ENCODE assay signal across 16 cellular contexts in genomic region chr2:150620371-150620770, GRCh38.
A peak's percentile ranks its signal among the peaks of the same experiment; 100 is the strongest.
DNase-seq lines count a peak whose midpoint lies in the region; ATAC-seq and TF ChIP-seq lines count a peak whose summit lies in the region.
"Had no signal": no experiment of that assay in that cellular context is flagged by ENCODE, and none has a peak within 500 bp of the region (broad histone marks: within the 10 kb centered on the region; RNA-seq: fewer than 3 reads in every experiment).

No MANE protein-coding gene starts in this region.

- no peaks in the 10 kb centered on the region for H3K27me3 ChIP-seq in heart right ventricle
- H3K27me3 ChIP-seq: upper lobe of left lung had no signal

- no peaks in the 10 kb centered on the region for H3K36me3 ChIP-seq in heart right ventricle
- H3K36me3 ChIP-seq: upper lobe of left lung had no signal

- H3K27ac Mint-ChIP-seq in neural crest cell (ENCODE audit: unreplicated experiment) = peak overlapping the region; percentile 57
- peak overlapping the region; percentile 47 for H3K27ac Mint-ChIP-seq in type B pancreatic cell
- H3K27ac Mint-ChIP-seq: T-helper 2 cell treated with Interferon-gamma antibody and Interleukin-4, amounts not matched to agents 5 μg/mL and 100 μg/mL, for 36 hours had no signal

- TF ChIP-seq CTCF in heart right ventricle (IDR thresholded peaks at IDR 0.05) (no peak), neural crest cell (conservative IDR thresholded peaks at IDR 0.05) (no peak), type B pancreatic cell (conservative IDR thresholded peaks at IDR 0.05) (no peak)

- peak overlapping the region in 6 of 10 donors; percentile 3 to 56 (median 35) for H3K27ac ChIP-seq in heart right ventricle
- H3K27ac ChIP-seq: upper lobe of left lung had no signal

- H3K36me3 Mint-ChIP-seq in neural crest cell (ENCODE audit: low read depth) (no peaks in the 10 kb centered on the region), type B pancreatic cell (no peaks in the 10 kb centered on the region)

- no peak for ATAC-seq in heart right ventricle
- ATAC-seq in left cardiac atrium = no peak

- no peak overlapping the region for H3K4me3 ChIP-seq in heart right ventricle
- H3K4me3 ChIP-seq: skin epidermis, upper lobe of left lung had no signal

- H3K4me3 Mint-ChIP-seq in neural crest cell (no peak overlapping the region), type B pancreatic cell (peak overlapping the region; percentile 27)
- H3K4me3 Mint-ChIP-seq: T-helper 2 cell treated with Interferon-gamma antibody and Interleukin-4, amounts not matched to agents 5 μg/mL and 100 μg/mL, for 36 hours had no signal

- H3K4me1 ChIP-seq in heart right ventricle = peaks cover 0 to 44% (median 26%) of the 10 kb centered on the region in 9 donors
- H3K4me1 ChIP-seq: upper lobe of left lung had no signal

- H3K27me3 Mint-ChIP-seq in neural crest cell (ENCODE audit: low read depth) (no peaks in the 10 kb centered on the region), type B pancreatic cell (no peaks in the 10 kb centered on the region)

- intact Hi-C loops in heart right ventricle (cut with DNase I) (no loop called here), left cardiac atrium (cut with DNase I) (no loop called here)

- peaks cover 40% of the 10 kb centered on the region for H3K4me1 Mint-ChIP-seq in neural crest cell
- peaks cover 28% of the 10 kb centered on the region for H3K4me1 Mint-ChIP-seq in type B pancreatic cell (ENCODE audit: unreplicated experiment)

- DNase-seq in heart right ventricle = no peak
- DNase-seq in left cardiac atrium = no peak
- DNase-seq in dermis blood vessel endothelial cell = peak; percentile 17
- no peak for DNase-seq in neural crest cell (ENCODE audit: low read depth, low spot score)
- no peak for DNase-seq in type B pancreatic cell (ENCODE audit: extremely low spot score, unreplicated experiment)
- no peak for DNase-seq in NK-92 (lab: John Stamatoyannopoulos, UW; ENCODE audit: unreplicated experiment)
- DNase-seq in activated CD8-positive, alpha-beta memory T cell treated with anti-CD3 and anti-CD28 coated beads, Interleukin-2, amount 50 U/mL, for 4 hours = no peak
- no peak for DNase-seq in stimulated activated CD4-positive, alpha-beta T cell treated with anti-CD3 and anti-CD28 coated beads, Interleukin-4, amount 100 ng/mL, for 4 hours
- DNase-seq: activated CD4-positive, CD25-positive, alpha-beta regulatory T cell treated with anti-CD3 and anti-CD28 coated beads, Interleukin-2, amount 50 U/mL, for 72 hours; DMS 273 treated with DMSO at 0.1 percent for 48 hours; NCI-H1694; occipital lobe; SIG-M5; upper lobe of left lung had no signal

- WGBS in heart right ventricle, 2 donors = 43 to 61% methylated on average over 1 of the region's 1 CpG

- H3K9me3 ChIP-seq in heart right ventricle = no peaks in the 10 kb centered on the region
- H3K9me3 ChIP-seq: upper lobe of left lung had no signal

- H3K9me3 Mint-ChIP-seq in neural crest cell (peaks cover 8% of the 10 kb centered on the region), type B pancreatic cell (no peaks in the 10 kb centered on the region)
- H3K9me3 Mint-ChIP-seq: T-helper 2 cell treated with Interferon-gamma antibody and Interleukin-4, amounts not matched to agents 5 μg/mL and 100 μg/mL, for 36 hours had no signal
